Comparison of ENCODE assay signal across 19 cellular contexts in the genomic region with DNA sequence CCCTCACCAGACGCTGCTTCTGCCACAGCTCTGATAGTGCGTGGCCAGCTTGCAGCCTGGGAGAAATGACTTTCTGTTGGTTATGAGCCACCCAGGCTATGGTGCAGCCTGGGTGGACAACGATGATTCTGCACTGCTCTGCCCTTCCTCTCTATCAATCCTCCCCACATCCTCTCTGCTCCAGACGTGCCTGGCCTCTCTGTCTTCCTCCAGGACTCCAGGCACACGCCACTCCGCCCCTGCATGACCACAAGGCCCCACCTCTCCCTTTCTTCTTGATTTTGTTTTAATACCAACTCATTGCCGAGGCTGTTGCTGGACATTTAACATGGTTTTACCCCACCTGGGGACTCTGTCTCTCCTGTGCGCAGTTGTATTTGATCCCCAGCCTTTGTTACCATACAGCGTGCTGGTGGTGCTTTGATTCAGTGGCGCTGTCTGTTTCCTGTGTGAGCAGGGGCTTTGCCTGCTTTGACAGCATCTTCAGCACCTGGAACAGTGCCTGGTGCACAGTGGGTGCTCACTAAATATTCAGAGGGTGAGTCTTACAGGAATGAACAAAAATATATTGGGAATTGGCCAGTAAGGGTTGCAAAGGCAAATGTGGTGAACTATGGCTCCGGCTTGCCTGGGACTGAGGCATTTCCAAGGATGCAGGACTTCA.
"Had no signal": no experiment of that assay in that cellular context is flagged by ENCODE, and none has a peak within 500 bp of the region (broad histone marks: within the 10 kb centered on the region; RNA-seq: fewer than 3 reads in every experiment).

No MANE protein-coding gene starts in this region.

- H3K27ac ChIP-seq: ascending aorta, coronary artery, gastrocnemius medialis, heart right ventricle, left lung, sigmoid colon, upper lobe of left lung had no signal

- H3K9me3 Mint-ChIP-seq: activated B cell treated with CpG ODN at 0.5 μM for 24 hours; activated naive CD8-positive, alpha-beta T cell treated with anti-CD3 and anti-CD28 coated beads, Interleukin-2, amount 50 U/mL, for 24 hours; activated T-cell treated with anti-CD3 and anti-CD28 coated beads, Interleukin-2, amount 50 U/mL, for 72 hours; natural killer cell; stimulated activated naive CD8-positive, alpha-beta T cell treated with anti-CD3 and anti-CD28 coated beads, Interleukin-15, Interleukin-2, amounts not matched to agents 100 ng/mL and 50 ng/mL, for 24 hours; T-helper 2 cell treated with Interferon-gamma antibody and Interleukin-4, amounts not matched to agents 5 μg/mL and 100 μg/mL, for 36 hours had no signal

- H3K4me3 ChIP-seq: ascending aorta, coronary artery, gastrocnemius medialis, heart right ventricle, left lung, sigmoid colon, upper lobe of left lung had no signal

- H3K4me1 Mint-ChIP-seq: activated B cell treated with CpG ODN at 0.5 μM for 24 hours; activated naive CD8-positive, alpha-beta T cell treated with anti-CD3 and anti-CD28 coated beads, Interleukin-2, amount 50 U/mL, for 24 hours had no signal

- H3K4me3 Mint-ChIP-seq: activated B cell treated with CpG ODN at 0.5 μM for 24 hours; activated naive CD8-positive, alpha-beta T cell treated with anti-CD3 and anti-CD28 coated beads, Interleukin-2, amount 50 U/mL, for 24 hours; activated T-cell treated with anti-CD3 and anti-CD28 coated beads, Interleukin-2, amount 50 U/mL, for 72 hours; natural killer cell; stimulated activated naive CD8-positive, alpha-beta T cell treated with anti-CD3 and anti-CD28 coated beads, Interleukin-15, Interleukin-2, amounts not matched to agents 100 ng/mL and 50 ng/mL, for 24 hours; T-helper 2 cell treated with Interferon-gamma antibody and Interleukin-4, amounts not matched to agents 5 μg/mL and 100 μg/mL, for 36 hours had no signal

- H3K9me3 ChIP-seq: ascending aorta, gastrocnemius medialis, heart right ventricle, left lung, upper lobe of left lung had no signal

- ATAC-seq: activated naive CD8-positive, alpha-beta T cell treated with anti-CD3 and anti-CD28 coated beads, Interleukin-2, amount 50 U/mL, for 24 hours; activated T-cell treated with anti-CD3 and anti-CD28 coated beads, Interleukin-2, amount 50 U/mL, for 72 hours; gastrocnemius medialis; heart right ventricle; left lung; natural killer cell had no signal

- H3K27me3 Mint-ChIP-seq: activated B cell treated with CpG ODN at 0.5 μM for 24 hours had no signal

- H3K4me1 ChIP-seq: ascending aorta, gastrocnemius medialis, heart right ventricle, left lung, sigmoid colon, upper lobe of left lung had no signal

- H3K27me3 ChIP-seq: ascending aorta, gastrocnemius medialis, left lung, upper lobe of left lung had no signal

- H3K27ac Mint-ChIP-seq: activated B cell treated with CpG ODN at 0.5 μM for 24 hours; activated naive CD8-positive, alpha-beta T cell treated with anti-CD3 and anti-CD28 coated beads, Interleukin-2, amount 50 U/mL, for 24 hours; activated T-cell treated with anti-CD3 and anti-CD28 coated beads, Interleukin-2, amount 50 U/mL, for 72 hours; stimulated activated naive CD8-positive, alpha-beta T cell treated with anti-CD3 and anti-CD28 coated beads, Interleukin-15, Interleukin-2, amounts not matched to agents 100 ng/mL and 50 ng/mL, for 24 hours; T-helper 2 cell treated with Interferon-gamma antibody and Interleukin-4, amounts not matched to agents 5 μg/mL and 100 μg/mL, for 36 hours had no signal

- H3K36me3 ChIP-seq: ascending aorta, gastrocnemius medialis, heart right ventricle, left lung, sigmoid colon, upper lobe of left lung had no signal

- DNase-seq: activated B cell treated with CpG ODN at 0.5 μM for 24 hours; activated naive CD4-positive, alpha-beta T cell treated with Interleukin-2 at 50 U/mL for 16 hours; activated naive CD8-positive, alpha-beta T cell treated with anti-CD3 and anti-CD28 coated beads, Interleukin-2, amount 50 U/mL, for 24 hours; activated T-cell treated with anti-CD3 and anti-CD28 coated beads, Interleukin-2, amount 50 U/mL, for 72 hours; central memory CD4-positive, alpha-beta T cell; effector CD8-positive, alpha-beta T cell; gastrocnemius medialis; heart right ventricle; left lung; natural killer cell; sigmoid colon; stimulated activated CD4-positive, alpha-beta T cell treated with anti-CD3 and anti-CD28 coated beads, Interleukin-12 subunit alpha, Interleukin-12 subunit beta, amount 100 ng/mL, for 4 hours; stimulated activated CD4-positive, alpha-beta T cell treated with anti-CD3 and anti-CD28 coated beads, Interleukin-2, amount 100 ng/mL, for 48 hours; SW 1271; upper lobe of left lung had no signal

- H3K36me3 Mint-ChIP-seq: natural killer cell had no signal
